ENCODE assay signal across 1 cellular context in the genomic region with DNA sequence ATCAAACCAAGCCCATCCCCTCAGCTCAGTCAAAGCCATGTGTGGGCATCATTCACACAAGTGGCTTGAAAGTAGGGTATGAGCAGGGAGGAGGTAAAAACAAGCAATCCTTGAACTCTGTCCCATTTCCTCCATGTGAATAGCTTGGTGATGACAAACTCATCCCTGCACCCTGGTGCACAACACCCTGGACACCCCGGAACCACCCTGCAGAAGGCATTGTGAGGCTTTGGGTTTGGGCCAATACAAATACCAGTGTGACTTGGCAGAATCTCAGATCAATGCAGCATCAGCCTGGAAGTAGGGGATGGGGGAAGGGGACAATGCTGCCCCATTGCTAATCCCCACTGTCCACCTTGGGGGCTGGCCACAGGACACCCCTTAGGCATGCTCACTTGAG.
A peak's percentile ranks its signal among the peaks of the same experiment; 100 is the strongest.
TF ChIP-seq lines count a peak whose summit lies in the region.

No MANE protein-coding gene starts in this region.

TF ChIP-seq in HepG2, 621 proteins besides CTCF, POLR2A, EP300 and RAD21 (continued from another document and continues in another):
- TF ChIP-seq CHD4 (IDR thresholded peaks at IDR 0.05; ENCODE audit: borderline replicate concordance, low read length) (0 out of 2 replicates have a peak, but pooled peaks have one; percentile 40), SP1 (IDR thresholded peaks at IDR 0.05) (no peak), SP1 (CRISPR knock-in tag; IDR thresholded peaks at IDR 0.05) (no peak), FOSL2 (CRISPR knock-in tag; IDR thresholded peaks at IDR 0.05) (peak; percentile 69), SOX6 (IDR thresholded peaks at IDR 0.05) (no peak), SOX6 (CRISPR knock-in tag; IDR thresholded peaks at IDR 0.05) (peak; percentile 74), ZBTB25 (CRISPR knock-in tag; IDR thresholded peaks at IDR 0.05) (no peak), GFI1 (CRISPR knock-in tag; IDR thresholded peaks at IDR 0.05; ENCODE audit: borderline replicate concordance) (0 out of 2 replicates have a peak, but pooled peaks have one; percentile 34), RXRA (CRISPR knock-in tag; IDR thresholded peaks at IDR 0.05) (0 out of 2 replicates have a peak, but pooled peaks have one; percentile 58), SOX13 (IDR thresholded peaks at IDR 0.05) (no peak), SOX13 (CRISPR knock-in tag; conservative IDR thresholded peaks at IDR 0.05 in 1 of 2, IDR thresholded peaks at IDR 0.05 in 1 of 2) (peak in 1 of 2 experiments; percentile 78; a peak in 2 of 4 replicates), GATAD2A (CRISPR knock-in tag; IDR thresholded peaks at IDR 0.05) (peak; percentile 65; the same call in 1 of the 2 replicates), TEAD3 (CRISPR knock-in tag; optimal IDR thresholded peaks at IDR 0.05; ENCODE audit: borderline replicate concordance) (peak; percentile 82), FOXA1 (IDR thresholded peaks at IDR 0.05) (no peak), FOXA1 (CRISPR knock-in tag; IDR thresholded peaks at IDR 0.05) (peak; percentile 44), JUN (CRISPR knock-in tag; IDR thresholded peaks at IDR 0.05) (peak; percentile 79; the same call in 1 of the 2 replicates), ZNF660 (CRISPR knock-in tag; IDR thresholded peaks at IDR 0.05; ENCODE audit: borderline replicate concordance, low read depth) (no peak), ZNF543 (CRISPR knock-in tag; IDR thresholded peaks at IDR 0.05) (no peak), IKZF4 (CRISPR knock-in tag; IDR thresholded peaks at IDR 0.05; ENCODE audit: borderline replicate concordance, low read depth, not compliant biosample characterization) (no peak), ZSCAN25 (CRISPR knock-in tag; IDR thresholded peaks at IDR 0.05) (peak; percentile 98), EHMT2 (IDR thresholded peaks at IDR 0.05; ENCODE audit: borderline replicate concordance, low read depth, low read length) (peak; percentile 33; the same call in 1 of the 2 replicates), ATF7 (IDR thresholded peaks at IDR 0.05) (no peak), ATF7 (CRISPR knock-in tag; IDR thresholded peaks at IDR 0.05) (peak; percentile 83), ZNF644 (CRISPR knock-in tag; IDR thresholded peaks at IDR 0.05; ENCODE audit: low read depth) (0 out of 2 replicates have a peak, but pooled peaks have one; percentile 10), ZBTB7A (CRISPR knock-in tag; IDR thresholded peaks at IDR 0.05) (0 out of 2 replicates have a peak, but pooled peaks have one; percentile 41), TARDBP (CRISPR knock-in tag; IDR thresholded peaks at IDR 0.05) (peak; percentile 38; the same call in 1 of the 2 replicates), HDAC1 (CRISPR knock-in tag; IDR thresholded peaks at IDR 0.05) (0 out of 2 replicates have a peak, but pooled peaks have one; percentile 36), ZNF441 (CRISPR knock-in tag; IDR thresholded peaks at IDR 0.05; ENCODE audit: borderline replicate concordance) (no peak)
- TF ChIP-seq, protein P1, sequence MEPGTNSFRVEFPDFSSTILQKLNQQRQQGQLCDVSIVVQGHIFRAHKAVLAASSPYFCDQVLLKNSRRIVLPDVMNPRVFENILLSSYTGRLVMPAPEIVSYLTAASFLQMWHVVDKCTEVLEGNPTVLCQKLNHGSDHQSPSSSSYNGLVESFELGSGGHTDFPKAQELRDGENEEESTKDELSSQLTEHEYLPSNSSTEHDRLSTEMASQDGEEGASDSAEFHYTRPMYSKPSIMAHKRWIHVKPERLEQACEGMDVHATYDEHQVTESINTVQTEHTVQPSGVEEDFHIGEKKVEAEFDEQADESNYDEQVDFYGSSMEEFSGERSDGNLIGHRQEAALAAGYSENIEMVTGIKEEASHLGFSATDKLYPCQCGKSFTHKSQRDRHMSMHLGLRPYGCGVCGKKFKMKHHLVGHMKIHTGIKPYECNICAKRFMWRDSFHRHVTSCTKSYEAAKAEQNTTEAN (CRISPR knock-in tag; conservative IDR thresholded peaks at IDR 0.05), result peak; percentile 56; the same call in 1 of the 2 replicates
- TF ChIP-seq, protein P2, sequence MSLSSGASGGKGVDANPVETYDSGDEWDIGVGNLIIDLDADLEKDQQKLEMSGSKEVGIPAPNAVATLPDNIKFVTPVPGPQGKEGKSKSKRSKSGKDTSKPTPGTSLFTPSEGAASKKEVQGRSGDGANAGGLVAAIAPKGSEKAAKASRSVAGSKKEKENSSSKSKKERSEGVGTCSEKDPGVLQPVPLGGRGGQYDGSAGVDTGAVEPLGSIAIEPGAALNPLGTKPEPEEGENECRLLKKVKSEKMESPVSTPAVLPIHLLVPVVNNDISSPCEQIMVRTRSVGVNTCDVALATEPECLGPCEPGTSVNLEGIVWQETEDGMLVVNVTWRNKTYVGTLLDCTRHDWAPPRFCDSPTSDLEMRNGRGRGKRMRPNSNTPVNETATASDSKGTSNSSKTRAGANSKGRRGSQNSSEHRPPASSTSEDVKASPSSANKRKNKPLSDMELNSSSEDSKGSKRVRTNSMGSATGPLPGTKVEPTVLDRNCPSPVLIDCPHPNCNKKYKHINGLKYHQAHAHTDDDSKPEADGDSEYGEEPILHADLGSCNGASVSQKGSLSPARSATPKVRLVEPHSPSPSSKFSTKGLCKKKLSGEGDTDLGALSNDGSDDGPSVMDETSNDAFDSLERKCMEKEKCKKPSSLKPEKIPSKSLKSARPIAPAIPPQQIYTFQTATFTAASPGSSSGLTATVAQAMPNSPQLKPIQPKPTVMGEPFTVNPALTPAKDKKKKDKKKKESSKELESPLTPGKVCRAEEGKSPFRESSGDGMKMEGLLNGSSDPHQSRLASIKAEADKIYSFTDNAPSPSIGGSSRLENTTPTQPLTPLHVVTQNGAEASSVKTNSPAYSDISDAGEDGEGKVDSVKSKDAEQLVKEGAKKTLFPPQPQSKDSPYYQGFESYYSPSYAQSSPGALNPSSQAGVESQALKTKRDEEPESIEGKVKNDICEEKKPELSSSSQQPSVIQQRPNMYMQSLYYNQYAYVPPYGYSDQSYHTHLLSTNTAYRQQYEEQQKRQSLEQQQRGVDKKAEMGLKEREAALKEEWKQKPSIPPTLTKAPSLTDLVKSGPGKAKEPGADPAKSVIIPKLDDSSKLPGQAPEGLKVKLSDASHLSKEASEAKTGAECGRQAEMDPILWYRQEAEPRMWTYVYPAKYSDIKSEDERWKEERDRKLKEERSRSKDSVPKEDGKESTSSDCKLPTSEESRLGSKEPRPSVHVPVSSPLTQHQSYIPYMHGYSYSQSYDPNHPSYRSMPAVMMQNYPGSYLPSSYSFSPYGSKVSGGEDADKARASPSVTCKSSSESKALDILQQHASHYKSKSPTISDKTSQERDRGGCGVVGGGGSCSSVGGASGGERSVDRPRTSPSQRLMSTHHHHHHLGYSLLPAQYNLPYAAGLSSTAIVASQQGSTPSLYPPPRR (CRISPR knock-in tag; IDR thresholded peaks at IDR 0.05; ENCODE audit: borderline replicate concordance), result peak; percentile 47; the same call in 1 of the 2 replicates
- TF ChIP-seq, protein P3, sequence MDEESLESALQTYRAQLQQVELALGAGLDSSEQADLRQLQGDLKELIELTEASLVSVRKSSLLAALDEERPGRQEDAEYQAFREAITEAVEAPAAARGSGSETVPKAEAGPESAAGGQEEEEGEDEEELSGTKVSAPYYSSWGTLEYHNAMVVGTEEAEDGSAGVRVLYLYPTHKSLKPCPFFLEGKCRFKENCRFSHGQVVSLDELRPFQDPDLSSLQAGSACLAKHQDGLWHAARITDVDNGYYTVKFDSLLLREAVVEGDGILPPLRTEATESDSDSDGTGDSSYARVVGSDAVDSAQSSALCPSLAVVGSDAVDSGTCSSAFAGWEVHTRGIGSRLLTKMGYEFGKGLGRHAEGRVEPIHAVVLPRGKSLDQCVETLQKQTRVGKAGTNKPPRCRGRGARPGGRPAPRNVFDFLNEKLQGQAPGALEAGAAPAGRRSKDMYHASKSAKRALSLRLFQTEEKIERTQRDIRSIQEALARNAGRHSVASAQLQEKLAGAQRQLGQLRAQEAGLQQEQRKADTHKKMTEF (CRISPR knock-in tag; IDR thresholded peaks at IDR 0.05), result 0 out of 2 replicates have a peak, but pooled peaks have one; percentile 37
- TF ChIP-seq, protein P4, sequence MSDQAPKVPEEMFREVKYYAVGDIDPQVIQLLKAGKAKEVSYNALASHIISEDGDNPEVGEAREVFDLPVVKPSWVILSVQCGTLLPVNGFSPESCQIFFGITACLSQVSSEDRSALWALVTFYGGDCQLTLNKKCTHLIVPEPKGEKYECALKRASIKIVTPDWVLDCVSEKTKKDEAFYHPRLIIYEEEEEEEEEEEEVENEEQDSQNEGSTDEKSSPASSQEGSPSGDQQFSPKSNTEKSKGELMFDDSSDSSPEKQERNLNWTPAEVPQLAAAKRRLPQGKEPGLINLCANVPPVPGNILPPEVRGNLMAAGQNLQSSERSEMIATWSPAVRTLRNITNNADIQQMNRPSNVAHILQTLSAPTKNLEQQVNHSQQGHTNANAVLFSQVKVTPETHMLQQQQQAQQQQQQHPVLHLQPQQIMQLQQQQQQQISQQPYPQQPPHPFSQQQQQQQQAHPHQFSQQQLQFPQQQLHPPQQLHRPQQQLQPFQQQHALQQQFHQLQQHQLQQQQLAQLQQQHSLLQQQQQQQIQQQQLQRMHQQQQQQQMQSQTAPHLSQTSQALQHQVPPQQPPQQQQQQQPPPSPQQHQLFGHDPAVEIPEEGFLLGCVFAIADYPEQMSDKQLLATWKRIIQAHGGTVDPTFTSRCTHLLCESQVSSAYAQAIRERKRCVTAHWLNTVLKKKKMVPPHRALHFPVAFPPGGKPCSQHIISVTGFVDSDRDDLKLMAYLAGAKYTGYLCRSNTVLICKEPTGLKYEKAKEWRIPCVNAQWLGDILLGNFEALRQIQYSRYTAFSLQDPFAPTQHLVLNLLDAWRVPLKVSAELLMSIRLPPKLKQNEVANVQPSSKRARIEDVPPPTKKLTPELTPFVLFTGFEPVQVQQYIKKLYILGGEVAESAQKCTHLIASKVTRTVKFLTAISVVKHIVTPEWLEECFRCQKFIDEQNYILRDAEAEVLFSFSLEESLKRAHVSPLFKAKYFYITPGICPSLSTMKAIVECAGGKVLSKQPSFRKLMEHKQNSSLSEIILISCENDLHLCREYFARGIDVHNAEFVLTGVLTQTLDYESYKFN (CRISPR knock-in tag; conservative IDR thresholded peaks at IDR 0.05), result peak; percentile 77
- TF ChIP-seq, protein P5, sequence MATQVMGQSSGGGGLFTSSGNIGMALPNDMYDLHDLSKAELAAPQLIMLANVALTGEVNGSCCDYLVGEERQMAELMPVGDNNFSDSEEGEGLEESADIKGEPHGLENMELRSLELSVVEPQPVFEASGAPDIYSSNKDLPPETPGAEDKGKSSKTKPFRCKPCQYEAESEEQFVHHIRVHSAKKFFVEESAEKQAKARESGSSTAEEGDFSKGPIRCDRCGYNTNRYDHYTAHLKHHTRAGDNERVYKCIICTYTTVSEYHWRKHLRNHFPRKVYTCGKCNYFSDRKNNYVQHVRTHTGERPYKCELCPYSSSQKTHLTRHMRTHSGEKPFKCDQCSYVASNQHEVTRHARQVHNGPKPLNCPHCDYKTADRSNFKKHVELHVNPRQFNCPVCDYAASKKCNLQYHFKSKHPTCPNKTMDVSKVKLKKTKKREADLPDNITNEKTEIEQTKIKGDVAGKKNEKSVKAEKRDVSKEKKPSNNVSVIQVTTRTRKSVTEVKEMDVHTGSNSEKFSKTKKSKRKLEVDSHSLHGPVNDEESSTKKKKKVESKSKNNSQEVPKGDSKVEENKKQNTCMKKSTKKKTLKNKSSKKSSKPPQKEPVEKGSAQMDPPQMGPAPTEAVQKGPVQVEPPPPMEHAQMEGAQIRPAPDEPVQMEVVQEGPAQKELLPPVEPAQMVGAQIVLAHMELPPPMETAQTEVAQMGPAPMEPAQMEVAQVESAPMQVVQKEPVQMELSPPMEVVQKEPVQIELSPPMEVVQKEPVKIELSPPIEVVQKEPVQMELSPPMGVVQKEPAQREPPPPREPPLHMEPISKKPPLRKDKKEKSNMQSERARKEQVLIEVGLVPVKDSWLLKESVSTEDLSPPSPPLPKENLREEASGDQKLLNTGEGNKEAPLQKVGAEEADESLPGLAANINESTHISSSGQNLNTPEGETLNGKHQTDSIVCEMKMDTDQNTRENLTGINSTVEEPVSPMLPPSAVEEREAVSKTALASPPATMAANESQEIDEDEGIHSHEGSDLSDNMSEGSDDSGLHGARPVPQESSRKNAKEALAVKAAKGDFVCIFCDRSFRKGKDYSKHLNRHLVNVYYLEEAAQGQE (IDR thresholded peaks at IDR 0.05; ENCODE audit: borderline replicate concordance in 1 of 2, low read depth in 1 of 2, low read length in 2 of 2), result no peak
